8 cellular contexts compared by ENCODE assay signal in genomic region chr19:1243768-1244692, GRCh38. TPM values are rescaled to one million over a fixed set of nuclear protein-coding genes. Genes with fewer than 3 reads are reported as not detected.
DNase-seq lines count a peak whose midpoint lies in the region; ATAC-seq, FAIRE-seq and TF ChIP-seq lines count a peak whose summit lies in the region.

No MANE protein-coding gene starts in this region.

- H2AFZ ChIP-seq in GM23338 (no peak overlapping the region), endothelial cell of umbilical vein (ENCODE audit: low read depth, low read length) (no peak overlapping the region)

- no peaks in the 10 kb centered on the region for H3K9me1 ChIP-seq in endothelial cell of umbilical vein (replicated peaks; ENCODE audit: control insufficient read depth, extremely low read depth, insufficient read depth, low read length)

- no peak overlapping the region for H3K4me2 ChIP-seq in GM23338
- no peak overlapping the region for H3K4me2 ChIP-seq in endothelial cell of umbilical vein (ENCODE audit: insufficient read depth, low read length)

- no peak overlapping the region for H3K9ac ChIP-seq in endothelial cell of umbilical vein (replicated peaks; ENCODE audit: extremely low read depth, insufficient read depth, low read length)
- peak overlapping the region; percentile 70 for H3K9ac ChIP-seq in mucosa of stomach (ENCODE audit: low read length)

- peak overlapping the region; percentile 94 for H3K27ac Mint-ChIP-seq in GM23338

- no peaks in the 10 kb centered on the region for H3K9me2 ChIP-seq in GM23338 (ENCODE audit: insufficient read depth)

- H3F3A ChIP-seq in GM23338 (replicated peaks; ENCODE audit: low read depth): peaks cover 27% of the 10 kb centered on the region

- peaks cover 13% of the 10 kb centered on the region for H3K4me1 Mint-ChIP-seq in GM23338

- intact Hi-C loops in endothelial cell of umbilical vein (cut with micrococcal nuclease): loop anchor here (1.0 to 10.0 kb wide), 4 partner anchors 22 to 449 kb away; partner anchors contain the start of gene PTBP1

- POLR2A ChIA-PET in endothelial cell of umbilical vein (lab: Charles Lee): interaction anchor here (0.8 to 4.9 kb wide), 5 partner anchors 9 to 31 kb away, joined by 4 to 87 read pairs (median 8); partner anchors contain the start of genes CIRBP and FAM174C

- peak overlapping the region; percentile 48; the same call in 2 of the 3 replicates for H3K4me3 Mint-ChIP-seq in GM23338

- no peaks in the 10 kb centered on the region for H3K36me3 ChIP-seq in GM23338 (ENCODE audit: insufficient read depth)
- no peaks in the 10 kb centered on the region for H3K36me3 ChIP-seq in endothelial cell of umbilical vein (ENCODE audit: control insufficient read depth in 2 of 2, extremely low read depth in 1 of 2, insufficient read depth in 2 of 2, low read length in 2 of 2)
- peaks cover 7% of the 10 kb centered on the region for H3K36me3 ChIP-seq in mucosa of stomach (ENCODE audit: control insufficient read depth, insufficient read depth, low read length)

- CTCF ChIA-PET in endothelial cell of umbilical vein (lab: Charles Lee): interaction anchor here (0.6 to 7.3 kb wide), 33 partner anchors 9 to 260 kb away, joined by 3 to 1001 read pairs (median 5); partner anchors contain the start of genes ARHGAP45, CIRBP, CNN2 and FAM174C

- peak; percentile 65 to 95 for TF ChIP-seq CTCF in GM23338 (conservative IDR thresholded peaks at IDR 0.05; ENCODE audit: low read depth in 2 of 2)
- peak; percentile 97 to 99 for TF ChIP-seq CTCF in endothelial cell of umbilical vein (IDR thresholded peaks at IDR 0.05; ENCODE audit: extremely low read depth in 1 of 2, insufficient read depth in 1 of 2, low read depth in 1 of 2, low read length in 2 of 2)

- dilution Hi-C loops in endothelial cell of umbilical vein (cut with MboI; ENCODE audit: extremely low pct_ligation_motif_present, low sequenced_read_pairs): no loop called here

- no peaks in the 10 kb centered on the region; the same call in 2 of the 3 replicates for H3K36me3 Mint-ChIP-seq in GM23338 (ENCODE audit: low read depth)

- no peak overlapping the region for H3K4me3 ChIP-seq in GM23338
- no peak overlapping the region for H3K4me3 ChIP-seq in endothelial cell of umbilical vein (replicated peaks in 1 of 3; ENCODE audit: insufficient read depth in 1 of 3, low read depth in 1 of 3, low read length in 3 of 3)
- H3K4me3 ChIP-seq in mucosa of stomach (ENCODE audit: low read length): peak overlapping the region; percentile 25

- no peaks in the 10 kb centered on the region; the same call in 2 of the 3 replicates for H3K9me3 Mint-ChIP-seq in GM23338

- ATAC-seq in GM23338 (peak; percentile 49), GM19324 (IDR thresholded peaks at IDR 0.05; ENCODE audit: low FRiP score, unreplicated experiment) (no peak)

- TF ChIP-seq POLR2A in endothelial cell of umbilical vein (IDR thresholded peaks at IDR 0.05; ENCODE audit: low read depth, low read length): no peak

- peaks cover 12% of the 10 kb centered on the region for H3K27me3 Mint-ChIP-seq in GM23338 (ENCODE audit: insufficient read depth, low read depth, poor library complexity)

- H4K20me1 ChIP-seq in GM23338 (replicated peaks; ENCODE audit: insufficient read depth): peaks cover 3% of the 10 kb centered on the region; the same call in 1 of the 2 replicates
- H4K20me1 ChIP-seq in endothelial cell of umbilical vein (replicated peaks; ENCODE audit: control insufficient read depth, extremely low read depth, insufficient read depth, low read length): no peaks in the 10 kb centered on the region

- BruUV-seq in endothelial cell of umbilical vein (replicated peaks; lab: Mats Ljungman, UMichigan): no TSS peak

- DNase-seq in AG20443 (ENCODE audit: low spot score) (peak; percentile 84), GM23338 (ENCODE audit: low spot score) (peak; percentile 88), NOMO-1 treated with dmso at 0.1 percent for 144 hours (lab: John Stamatoyannopoulos, UW; ENCODE audit: unreplicated experiment) (peak; percentile 78), endothelial cell of umbilical vein (ENCODE audit: low read depth, low spot score) (peak; percentile 65)
- peak; percentile 93 for DNase-seq in activated CD8-positive, alpha-beta memory T cell treated with anti-CD3 and anti-CD28 coated beads, Interleukin-2, amount 50 U/mL, for 4 hours
- peak; percentile 76 to 83 for DNase-seq in stimulated activated CD8-positive, alpha-beta memory T cell treated with anti-CD3 and anti-CD28 coated beads, Interleukin-7, amount 100 ng/mL, for 1 hour (ENCODE audit: low read depth in 2 of 2)

- no peaks in the 10 kb centered on the region for H3K9me3 ChIP-seq in endothelial cell of umbilical vein (replicated peaks; ENCODE audit: control insufficient read depth, insufficient read depth, low read length)
- H3K9me3 ChIP-seq in mucosa of stomach (ENCODE audit: control insufficient read depth, low read length): no peaks in the 10 kb centered on the region

- peaks cover 7% of the 10 kb centered on the region for H3K79me2 ChIP-seq in GM23338 (replicated peaks; ENCODE audit: insufficient read depth)
- H3K79me2 ChIP-seq in endothelial cell of umbilical vein (ENCODE audit: control insufficient read depth, insufficient read depth, low read length): peaks cover 18% of the 10 kb centered on the region

- H3K27ac ChIP-seq in GM23338 (ENCODE audit: low read depth) (no peak overlapping the region), endothelial cell of umbilical vein (ENCODE audit: insufficient read depth, low read depth, low read length) (no peak overlapping the region)

- peaks cover 11% of the 10 kb centered on the region; the same call in 1 of the 2 replicates for H3K4me1 ChIP-seq in GM23338 (ENCODE audit: insufficient read depth)
- peaks cover 21% of the 10 kb centered on the region for H3K4me1 ChIP-seq in endothelial cell of umbilical vein (ENCODE audit: control insufficient read depth, extremely low read depth, insufficient read depth, low read length)
- peaks cover 68% of the 10 kb centered on the region for H3K4me1 ChIP-seq in mucosa of stomach (ENCODE audit: control insufficient read depth, insufficient read depth, low read length)

- FAIRE-seq in endothelial cell of umbilical vein (lab: Jason Lieb, UNC): peak; percentile 86

- H3K27me3 ChIP-seq in GM23338 (ENCODE audit: insufficient read depth) (no peaks in the 10 kb centered on the region), endothelial cell of umbilical vein (ENCODE audit: control insufficient read depth in 2 of 2, insufficient read depth in 2 of 2, low read length in 2 of 2) (no peaks in the 10 kb centered on the region), mucosa of stomach (ENCODE audit: control insufficient read depth, insufficient read depth, low read length) (peaks cover 1% of the 10 kb centered on the region)

RNA-seq across cellular contexts. Expression of gene ATP5F1D, which starts 2.5 kb away (rescaled TPM):
- total RNA-seq in GM23338 (2014; rRNA removed; shearing (Covaris generic)): 78.7 and 139 TPM in 2 replicates
- 396 and 420 TPM in 2 replicates for polyA plus RNA-seq in GM23338 (2016; fragmentation: Nextera tagmentation; extraction: Ambion mirVana)
- 190 and 192 TPM in 2 replicates for total RNA-seq in endothelial cell of umbilical vein
- 167 and 236 TPM in 2 replicates for polyA plus RNA-seq in endothelial cell of umbilical vein
- 55.6 and 104 TPM in 2 replicates for polyA plus RNA-seq in endothelial cell of umbilical vein (2011; cell fraction: cytosol; rRNA removed)
- polyA plus RNA-seq in endothelial cell of umbilical vein (2011; cell fraction: nucleus; rRNA removed): 31.6 and 37.8 TPM in 2 replicates
- polyA plus RNA-seq in endothelial cell of umbilical vein (2012): 93.2 and 184 TPM in 2 replicates
- polyA minus RNA-seq in endothelial cell of umbilical vein: 27.5 and 56.7 TPM in 2 replicates
- 231 TPM for polyA minus RNA-seq in endothelial cell of umbilical vein (2011; cell fraction: cytosol; rRNA and poly(A)+ RNA removed)
- polyA minus RNA-seq in endothelial cell of umbilical vein (2011; cell fraction: nucleus; rRNA and poly(A)+ RNA removed): 9.3 and 13.8 TPM in 2 replicates

RNA-seq across cellular contexts. Expression of gene MIDN, which starts 4.4 kb away (rescaled TPM):
- total RNA-seq in GM23338 (2014; rRNA removed; shearing (Covaris generic)): 84.5 and 113 TPM in 2 replicates
- polyA plus RNA-seq in GM23338 (2016; fragmentation: Nextera tagmentation; extraction: Ambion mirVana) (28.6 and 33.3 TPM in 2 replicates), endothelial cell of umbilical vein (20.0 and 23.6 TPM in 2 replicates)
- 85.9 and 107 TPM in 2 replicates for total RNA-seq in endothelial cell of umbilical vein
- polyA plus RNA-seq in endothelial cell of umbilical vein (2011; cell fraction: cytosol; rRNA removed): 8.3 and 13.6 TPM in 2 replicates
- 26.3 and 27.8 TPM in 2 replicates for polyA plus RNA-seq in endothelial cell of umbilical vein (2011; cell fraction: nucleus; rRNA removed)
- polyA plus RNA-seq in endothelial cell of umbilical vein (2012): 16.1 and 27.1 TPM in 2 replicates
- polyA minus RNA-seq in endothelial cell of umbilical vein: 13.6 and 16.8 TPM in 2 replicates
- 34.1 TPM for polyA minus RNA-seq in endothelial cell of umbilical vein (2011; cell fraction: cytosol; rRNA and poly(A)+ RNA removed)
- polyA minus RNA-seq in endothelial cell of umbilical vein (2011; cell fraction: nucleus; rRNA and poly(A)+ RNA removed): 10.2 and 42.0 TPM in 2 replicates

RNA-seq across cellular contexts. Expression of gene CBARP, which starts 6.2 kb away (rescaled TPM):
- 10.8 and 14.1 TPM in 2 replicates for total RNA-seq in GM23338 (2014; rRNA removed; shearing (Covaris generic))
- polyA plus RNA-seq in GM23338 (2016; fragmentation: Nextera tagmentation; extraction: Ambion mirVana): 2.0 TPM in 2 replicates
- 9.2 and 9.6 TPM in 2 replicates for total RNA-seq in endothelial cell of umbilical vein
- polyA plus RNA-seq in endothelial cell of umbilical vein: 3.5 and 4.4 TPM in 2 replicates
- 1.0 and 2.5 TPM in 2 replicates for polyA plus RNA-seq in endothelial cell of umbilical vein (2011; cell fraction: cytosol; rRNA removed)
- 6.4 and 6.5 TPM in 2 replicates for polyA plus RNA-seq in endothelial cell of umbilical vein (2011; cell fraction: nucleus; rRNA removed)
- 2.6 and 7.5 TPM in 2 replicates for polyA plus RNA-seq in endothelial cell of umbilical vein (2012)
- 0.70 and 1.6 TPM in 2 replicates for polyA minus RNA-seq in endothelial cell of umbilical vein
- polyA minus RNA-seq in endothelial cell of umbilical vein (2011; cell fraction: cytosol; rRNA and poly(A)+ RNA removed): 0.51 TPM
- polyA minus RNA-seq in endothelial cell of umbilical vein (2011; cell fraction: nucleus; rRNA and poly(A)+ RNA removed): 1.4 and 3.3 TPM in 2 replicates

RNA-seq across cellular contexts. Expression of gene CIRBP, which starts 25.1 kb away (rescaled TPM):
- 152 and 202 TPM in 2 replicates for total RNA-seq in GM23338 (2014; rRNA removed; shearing (Covaris generic))
- 153 and 160 TPM in 2 replicates for polyA plus RNA-seq in GM23338 (2016; fragmentation: Nextera tagmentation; extraction: Ambion mirVana)
- 225 and 229 TPM in 2 replicates for total RNA-seq in endothelial cell of umbilical vein
- 267 and 439 TPM in 2 replicates for polyA plus RNA-seq in endothelial cell of umbilical vein
- 345 and 381 TPM in 2 replicates for polyA plus RNA-seq in endothelial cell of umbilical vein (2011; cell fraction: cytosol; rRNA removed)
- 851 and 1,301 TPM in 2 replicates for polyA plus RNA-seq in endothelial cell of umbilical vein (2011; cell fraction: nucleus; rRNA removed)
- 199 and 231 TPM in 2 replicates for polyA plus RNA-seq in endothelial cell of umbilical vein (2012)
- 136 and 186 TPM in 2 replicates for polyA minus RNA-seq in endothelial cell of umbilical vein
- polyA minus RNA-seq in endothelial cell of umbilical vein (2011; cell fraction: cytosol; rRNA and poly(A)+ RNA removed): 43.9 TPM
- 105 and 121 TPM in 2 replicates for polyA minus RNA-seq in endothelial cell of umbilical vein (2011; cell fraction: nucleus; rRNA and poly(A)+ RNA removed)

RNA-seq across cellular contexts. Expression of gene FAM174C, which starts 31.3 kb away (rescaled TPM):
- 39.2 and 60.4 TPM in 2 replicates for total RNA-seq in GM23338 (2014; rRNA removed; shearing (Covaris generic))
- polyA plus RNA-seq in GM23338 (2016; fragmentation: Nextera tagmentation; extraction: Ambion mirVana) (62.3 and 68.0 TPM in 2 replicates), endothelial cell of umbilical vein (83.9 and 127 TPM in 2 replicates)
- total RNA-seq in endothelial cell of umbilical vein: 46.7 and 47.5 TPM in 2 replicates
- 45.5 and 62.4 TPM in 2 replicates for polyA plus RNA-seq in endothelial cell of umbilical vein (2011; cell fraction: cytosol; rRNA removed)
- 22.4 and 27.0 TPM in 2 replicates for polyA plus RNA-seq in endothelial cell of umbilical vein (2011; cell fraction: nucleus; rRNA removed)
- 36.7 and 43.6 TPM in 2 replicates for polyA plus RNA-seq in endothelial cell of umbilical vein (2012)
- 10.6 and 15.2 TPM in 2 replicates for polyA minus RNA-seq in endothelial cell of umbilical vein
- polyA minus RNA-seq in endothelial cell of umbilical vein (2011; cell fraction: cytosol; rRNA and poly(A)+ RNA removed): 70.9 TPM
- polyA minus RNA-seq in endothelial cell of umbilical vein (2011; cell fraction: nucleus; rRNA and poly(A)+ RNA removed): 5.8 and 8.0 TPM in 2 replicates
